In genomic region chr5:54844905-54845566, GRCh38 we compare ENCODE assay signal across 8 cellular contexts.
DNase-seq lines count a peak whose midpoint lies in the region; ATAC-seq, FAIRE-seq and TF ChIP-seq lines count a peak whose summit lies in the region.

No MANE protein-coding gene starts in this region.

- no peaks in the 10 kb centered on the region for H3K36me3 Mint-ChIP-seq in activated CD8-positive, alpha-beta T cell treated with anti-CD3 and anti-CD28 coated beads, Interleukin-2, amount 10 ng/mL, durations not matched to agents 7 days and 5 days (ENCODE audit: low read depth)

- peaks cover 15% of the 10 kb centered on the region for H3K4me1 Mint-ChIP-seq in activated CD8-positive, alpha-beta T cell treated with anti-CD3 and anti-CD28 coated beads, Interleukin-2, amount 10 ng/mL, durations not matched to agents 7 days and 5 days (ENCODE audit: low read depth)

- FAIRE-seq in GM12892 (lab: Jason Lieb, UNC), result no peak

- peak overlapping the region in 7 of 10 donors; percentile 10 to 46 (median 36) for H3K4me3 ChIP-seq in heart right ventricle

- peak; percentile 49 for ATAC-seq in activated CD8-positive, alpha-beta T cell treated with anti-CD3 and anti-CD28 coated beads, Interleukin-2, amount 10 ng/mL, durations not matched to agents 7 days and 5 days
- ATAC-seq in heart right ventricle, result peak in 2 of 8 donors; percentile 37 to 78
- peak; percentile 71 for ATAC-seq in sciatic nerve
- ATAC-seq in GM19397 (IDR thresholded peaks at IDR 0.05; ENCODE audit: unreplicated experiment), result no peak
- ATAC-seq in activated CD4-positive, CD25-positive, alpha-beta regulatory T cell treated with anti-CD3 and anti-CD28 coated beads, Interleukin-2, amount 50 U/mL, for 24 hours, result no peak

- H3K27me3 ChIP-seq in heart right ventricle, result no peaks in the 10 kb centered on the region

- peak overlapping the region in 3 of 10 donors; percentile 1 to 69 (median 13) for H3K27ac ChIP-seq in heart right ventricle

- CTCF ChIA-PET in activated CD8-positive, alpha-beta T cell treated with anti-CD3 and anti-CD28 coated beads, Interleukin-2, amount 10 ng/mL, durations not matched to agents 7 days and 5 days (lab: Charles Lee), result interaction anchor here (0.7 to 4.6 kb wide), 54 partner anchors 9 to 426 kb away, joined by 3 to 142 read pairs (median 4); partner anchors contain the start of genes GPX8 and SNX18

- no peak overlapping the region for H3K27ac Mint-ChIP-seq in activated CD8-positive, alpha-beta T cell treated with anti-CD3 and anti-CD28 coated beads, Interleukin-2, amount 10 ng/mL, durations not matched to agents 7 days and 5 days

- H3K36me3 ChIP-seq in heart right ventricle, result no peaks in the 10 kb centered on the region

- POLR2A ChIA-PET in activated CD8-positive, alpha-beta T cell treated with anti-CD3 and anti-CD28 coated beads, Interleukin-2, amount 10 ng/mL, durations not matched to agents 7 days and 5 days (lab: Charles Lee), result interaction anchor here (0.8 to 1.5 kb wide), 3 partner anchors 11 to 328 kb away, joined by 3 to 8 read pairs (median 4); partner anchors contain the start of gene SNX18

- no peaks in the 10 kb centered on the region for H3K9me3 ChIP-seq in heart right ventricle

- H3K27me3 Mint-ChIP-seq in activated CD8-positive, alpha-beta T cell treated with anti-CD3 and anti-CD28 coated beads, Interleukin-2, amount 10 ng/mL, durations not matched to agents 7 days and 5 days (ENCODE audit: low read depth), result peaks cover 13% of the 10 kb centered on the region

- H3K9me3 Mint-ChIP-seq in activated CD8-positive, alpha-beta T cell treated with anti-CD3 and anti-CD28 coated beads, Interleukin-2, amount 10 ng/mL, durations not matched to agents 7 days and 5 days (ENCODE audit: insufficient read depth), result no peaks in the 10 kb centered on the region

- peak; percentile 52 to 83 (median 72) for TF ChIP-seq CTCF in heart right ventricle (IDR thresholded peaks at IDR 0.05)

- intact Hi-C loops in heart right ventricle (cut with DNase I) (loop anchor here in 9 of 10 donors (1.0 to 10.0 kb wide), 6 partner anchors 100 to 328 kb away; partner anchors contain the start of gene SNX18 (in 8 of the 9)), sciatic nerve (cut with DNase I) (loop anchor here (2.0 kb wide), 1 partner anchor 330 kb away; no protein-coding TSS in a partner anchor)

- no peak for TF ChIP-seq POLR2A in GM12892 (IDR thresholded peaks at IDR 0.05; ENCODE audit: low read depth, low read length)

- DNase-seq in EL (peak; percentile 61), LoVo (ENCODE audit: low spot score) (peak; percentile 61), heart right ventricle (no peak), sciatic nerve (ENCODE audit: low spot score) (no peak), GM12892 (ENCODE audit: insufficient read length) (no peak)
- DNase-seq in activated CD8-positive, alpha-beta T cell treated with anti-CD3 and anti-CD28 coated beads, Interleukin-2, amount 10 ng/mL, durations not matched to agents 7 days and 5 days, result no peak

- peaks cover 0 to 9% (median 5%) of the 10 kb centered on the region in 9 donors for H3K4me1 ChIP-seq in heart right ventricle

- peak overlapping the region; percentile 20 for H3K4me3 Mint-ChIP-seq in activated CD8-positive, alpha-beta T cell treated with anti-CD3 and anti-CD28 coated beads, Interleukin-2, amount 10 ng/mL, durations not matched to agents 7 days and 5 days

- 29 to 30% methylated on average over 6 of the region's 6 CpGs for WGBS in heart right ventricle, 2 donors

Comparison
In these comparisons a context has a peak if more than half of its experiments do, and no peak if none do; other contexts are left out.
1. DNase-seq: peak in EL (single experiment) and LoVo (single experiment); none in activated CD8-positive, alpha-beta T cell treated with anti-CD3 and anti-CD28 coated beads, Interleukin-2, amount 10 ng/mL, durations not matched to agents 7 days and 5 days (single experiment), heart right ventricle (0 of 2), sciatic nerve (single experiment) and GM12892 (single experiment).
2. ATAC-seq: peak in activated CD8-positive, alpha-beta T cell treated with anti-CD3 and anti-CD28 coated beads, Interleukin-2, amount 10 ng/mL, durations not matched to agents 7 days and 5 days (single experiment) and sciatic nerve (single experiment); none in GM19397 (single experiment) and activated CD4-positive, CD25-positive, alpha-beta regulatory T cell treated with anti-CD3 and anti-CD28 coated beads, Interleukin-2, amount 50 U/mL, for 24 hours (0 of 2).